9 cellular contexts compared by ENCODE assay signal in the genomic region with DNA sequence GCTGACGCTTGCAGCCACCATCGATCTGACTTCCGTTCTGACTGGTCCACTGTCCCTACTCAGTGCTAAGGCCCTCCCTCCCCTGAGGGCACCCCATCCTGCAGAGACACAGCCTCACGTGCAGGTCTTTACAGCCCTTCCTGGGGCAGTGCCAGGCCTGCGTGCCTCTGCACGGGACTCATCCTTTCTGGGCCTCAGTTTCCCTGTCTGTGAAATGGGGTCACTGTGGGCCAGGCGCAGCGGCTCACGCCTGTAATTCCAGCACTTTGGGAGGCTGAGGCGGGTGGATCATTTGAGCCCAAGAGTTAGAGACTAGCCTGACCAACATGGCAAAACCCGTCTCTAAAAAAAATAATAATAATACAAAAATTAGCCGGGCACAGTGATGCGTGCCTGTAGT. TPM values are rescaled to one million over a fixed set of nuclear protein-coding genes. Genes with fewer than 3 reads are reported as not detected.
"Had no signal": no experiment of that assay in that cellular context is flagged by ENCODE, and none has a peak within 500 bp of the region (broad histone marks: within the 10 kb centered on the region; RNA-seq: fewer than 3 reads in every experiment).

No MANE protein-coding gene starts in this region.

- ATAC-seq: GM23338, HCT116, K562 had no signal

- DNase-seq: H7, HFFc6, IMR-90, KG1 had no signal

- H3K4me1 ChIP-seq: HAP-1 had no signal

- FAIRE-seq: K562 had no signal

- H3K27ac ChIP-seq: HL-60 had no signal

- H3K9me3 ChIP-seq: HAP-1 had no signal

- H3K4me3 ChIP-seq: GM23338, HAP-1, K562 had no signal

- H3K4me2 ChIP-seq: GM23338 had no signal

- H2AFZ ChIP-seq: GM23338 had no signal

RNA-seq across cellular contexts. Expression of gene PARVG, which starts 17.8 kb away (rescaled TPM):
- total RNA-seq: HFFc6, IMR-90 had no signal
- polyA plus RNA-seq: IMR-90, K562 had no signal
